ENCODE assay signal across 9 cellular contexts in the genomic region with DNA sequence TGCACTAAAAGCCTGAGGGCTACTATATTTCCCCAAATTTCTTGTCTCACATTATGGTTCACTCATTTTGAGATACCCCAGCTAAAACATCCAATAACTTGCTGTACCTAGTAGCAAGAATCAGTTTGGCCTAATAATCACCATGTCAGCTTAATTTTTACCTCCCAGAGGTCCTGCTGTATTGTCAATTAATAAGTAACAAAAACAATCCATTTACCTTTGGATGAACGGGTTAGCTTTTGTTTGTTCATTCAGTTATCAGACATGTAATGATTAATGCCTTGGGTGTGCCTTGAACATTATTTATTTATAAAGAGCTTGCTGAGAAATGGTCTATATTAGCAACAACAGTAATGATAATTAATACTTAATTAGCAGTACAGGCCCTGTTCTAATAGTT.
"Had no signal": no experiment of that assay in that cellular context is flagged by ENCODE, and none has a peak within 500 bp of the region (broad histone marks: within the 10 kb centered on the region; RNA-seq: fewer than 3 reads in every experiment).

No MANE protein-coding gene starts in this region.

- H3K9me3 Mint-ChIP-seq: mesothelial cell of epicardium; T-helper 2 cell treated with Interferon-gamma antibody and Interleukin-4, amounts not matched to agents 5 μg/mL and 100 μg/mL, for 36 hours had no signal

- H3K27ac ChIP-seq: epithelial cell of prostate, lower lobe of right lung, ovary had no signal

- H3K36me3 ChIP-seq: ovary had no signal

- H3K9me3 ChIP-seq: ascending aorta, lower lobe of right lung, ovary, tibial artery had no signal

- H3K4me3 Mint-ChIP-seq: mesothelial cell of epicardium; T-helper 2 cell treated with Interferon-gamma antibody and Interleukin-4, amounts not matched to agents 5 μg/mL and 100 μg/mL, for 36 hours had no signal

- H3K4me1 ChIP-seq: ascending aorta, lower lobe of right lung had no signal

- H3K27ac Mint-ChIP-seq: mesothelial cell of epicardium; T-helper 2 cell treated with Interferon-gamma antibody and Interleukin-4, amounts not matched to agents 5 μg/mL and 100 μg/mL, for 36 hours had no signal

- H3K4me3 ChIP-seq: ascending aorta, lower lobe of right lung, ovary, tibial artery had no signal

- DNase-seq: lower lobe of right lung; ovary; stimulated activated CD4-positive, alpha-beta T cell treated with anti-CD3 and anti-CD28 coated beads, Interleukin-4, amount 100 ng/mL, for 24 hours; stimulated activated naive CD4-positive, alpha-beta T cell; tibial artery had no signal

- H3K27me3 ChIP-seq: ascending aorta, ovary, tibial artery had no signal
